ENCODE assay signal across 9 cellular contexts in the genomic region with DNA sequence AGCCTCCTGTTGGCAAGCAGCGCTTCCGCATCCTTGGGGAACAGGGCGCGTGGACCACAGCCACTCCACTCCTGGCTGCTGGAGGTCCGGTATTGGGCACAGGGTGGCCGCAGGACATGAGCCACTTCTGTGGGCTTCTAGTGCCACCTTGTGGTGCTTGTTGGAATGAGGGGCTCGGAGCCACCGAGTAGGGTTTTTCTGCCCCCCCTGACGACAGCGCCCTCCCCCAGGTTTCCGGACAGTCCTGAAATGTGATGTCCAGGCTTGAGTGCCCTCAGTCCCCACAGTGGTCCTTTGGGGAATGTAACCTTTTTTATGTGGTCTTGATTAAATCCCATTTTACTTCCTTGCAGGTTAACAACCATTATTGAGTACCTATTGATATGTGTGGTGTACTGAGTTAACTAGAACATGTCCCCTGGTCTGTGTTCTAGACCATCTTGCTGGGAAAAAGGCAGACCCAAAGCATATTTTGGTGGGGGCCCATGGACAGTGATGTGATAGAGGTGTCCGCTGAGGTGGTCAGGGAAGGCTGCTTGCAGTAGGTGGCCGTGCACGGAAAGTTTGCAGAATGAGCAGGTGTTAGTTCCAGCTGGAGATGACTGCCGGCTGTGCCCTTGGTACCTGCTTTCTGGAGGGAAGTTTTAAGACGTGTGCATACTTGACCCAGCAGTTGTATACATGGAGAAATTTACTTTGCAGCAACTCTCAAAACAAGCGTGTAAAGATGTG.
A peak's percentile ranks its signal among the peaks of the same experiment; 100 is the strongest.
DNase-seq lines count a peak whose midpoint lies in the region; ATAC-seq and TF ChIP-seq lines count a peak whose summit lies in the region.
"Had no signal": no experiment of that assay in that cellular context is flagged by ENCODE, and none has a peak within 500 bp of the region (broad histone marks: within the 10 kb centered on the region; RNA-seq: fewer than 3 reads in every experiment).

No MANE protein-coding gene starts in this region.

- ATAC-seq in stimulated activated memory B cell treated with anti-CD40 and anti-IgM and Interleukin-4, amounts not matched to agents 10 μg/mL and 1 μg/mL and 100 μg/mL, for 72 hours, result peak; percentile 39
- ATAC-seq in HG02678 (IDR thresholded peaks at IDR 0.05; ENCODE audit: unreplicated experiment), result no peak
- ATAC-seq in GM21360 (IDR thresholded peaks at IDR 0.05; ENCODE audit: unreplicated experiment), result no peak

- H3K27me3 Mint-ChIP-seq in stimulated activated memory B cell treated with anti-CD40 and anti-IgM and Interleukin-4, amounts not matched to agents 10 μg/mL and 1 μg/mL and 100 μg/mL, for 72 hours, result no peaks in the 10 kb centered on the region

- peaks cover 16 to 53% (median 42%) of the 10 kb centered on the region in 4 donors for H3K36me3 ChIP-seq in liver (ENCODE audit: control insufficient read depth in 4 of 4, insufficient read depth in 3 of 4, low read depth in 1 of 4, low read length in 3 of 4)

- TF ChIP-seq CTCF in WI38 (IDR thresholded peaks at IDR 0.05; ENCODE audit: low read depth, low read length) (peak; percentile 60), choroid plexus epithelial cell (conservative IDR thresholded peaks at IDR 0.05; ENCODE audit: low read depth, low read length) (peak; percentile 78), liver (IDR thresholded peaks at IDR 0.05; ENCODE audit: low read depth, low read length, missing input control) (peak; percentile 74)

- TF ChIP-seq RAD21 in liver (IDR thresholded peaks at IDR 0.05), result peak; percentile 88 to 94

- peaks cover 60% of the 10 kb centered on the region for H3K4me1 Mint-ChIP-seq in stimulated activated memory B cell treated with anti-CD40 and anti-IgM and Interleukin-4, amounts not matched to agents 10 μg/mL and 1 μg/mL and 100 μg/mL, for 72 hours

- H3K9me3 Mint-ChIP-seq in stimulated activated memory B cell treated with anti-CD40 and anti-IgM and Interleukin-4, amounts not matched to agents 10 μg/mL and 1 μg/mL and 100 μg/mL, for 72 hours, result no peaks in the 10 kb centered on the region
- H3K9me3 Mint-ChIP-seq: T-helper 1 cell treated with Interleukin-12 subunit alpha and Interleukin-12 subunit beta and Interleukin-4 antibody, amounts not matched to agents 30 μg/mL and 1 μg/mL, for 36 hours had no signal

- peaks cover 0 to 10% (median 4%) of the 10 kb centered on the region in 4 donors for H3K4me1 ChIP-seq in liver (ENCODE audit: control insufficient read depth in 4 of 4, insufficient read depth in 4 of 4, low read length in 3 of 4)

- no peak overlapping the region for H3K4me3 Mint-ChIP-seq in stimulated activated memory B cell treated with anti-CD40 and anti-IgM and Interleukin-4, amounts not matched to agents 10 μg/mL and 1 μg/mL and 100 μg/mL, for 72 hours
- H3K4me3 Mint-ChIP-seq: T-helper 1 cell treated with Interleukin-12 subunit alpha and Interleukin-12 subunit beta and Interleukin-4 antibody, amounts not matched to agents 30 μg/mL and 1 μg/mL, for 36 hours had no signal

- peak; percentile 79 for DNase-seq in DMS53 (lab: John Stamatoyannopoulos, UW)
- peak; percentile 95 for DNase-seq in HuH-7.5 (ENCODE audit: low spot score)
- peak; percentile 53 for DNase-seq in choroid plexus epithelial cell (ENCODE audit: low read depth)

- H3K36me3 Mint-ChIP-seq in stimulated activated memory B cell treated with anti-CD40 and anti-IgM and Interleukin-4, amounts not matched to agents 10 μg/mL and 1 μg/mL and 100 μg/mL, for 72 hours, result peaks cover 84% of the 10 kb centered on the region

- 61% methylated on average over 17 of the region's 17 CpGs for WGBS in liver

- H3K9ac ChIP-seq in liver (ENCODE audit: low read depth in 1 of 2, low read length in 2 of 2), result no peak overlapping the region

- H3K27me3 ChIP-seq in liver (ENCODE audit: control insufficient read depth in 4 of 4, insufficient read depth in 4 of 4, low read length in 3 of 4), result no peaks in the 10 kb centered on the region

- H3K27ac ChIP-seq in liver (ENCODE audit: low read depth in 1 of 2, low read length in 2 of 2), result no peak overlapping the region

- peak overlapping the region; percentile 54 for H3K27ac Mint-ChIP-seq in stimulated activated memory B cell treated with anti-CD40 and anti-IgM and Interleukin-4, amounts not matched to agents 10 μg/mL and 1 μg/mL and 100 μg/mL, for 72 hours
- H3K27ac Mint-ChIP-seq: T-helper 1 cell treated with Interleukin-12 subunit alpha and Interleukin-12 subunit beta and Interleukin-4 antibody, amounts not matched to agents 30 μg/mL and 1 μg/mL, for 36 hours had no signal

- no peaks in the 10 kb centered on the region for H3K9me3 ChIP-seq in liver (ENCODE audit: control insufficient read depth in 4 of 4, low read length in 3 of 4)

- H3K4me3 ChIP-seq in WI38 (ENCODE audit: low read depth, low read length), result no peak overlapping the region
- H3K4me3 ChIP-seq in choroid plexus epithelial cell (ENCODE audit: low read depth, low read length), result no peak overlapping the region
- H3K4me3 ChIP-seq in liver (ENCODE audit: low read depth in 1 of 3, low read length in 3 of 3), result no peak overlapping the region

TF ChIP-seq in liver, 16 proteins besides CTCF, POLR2A, EP300 and RAD21:
- peak; percentile 23 to 39 for TF ChIP-seq RXRA (IDR thresholded peaks at IDR 0.05)
- TF ChIP-seq, protein P1, sequence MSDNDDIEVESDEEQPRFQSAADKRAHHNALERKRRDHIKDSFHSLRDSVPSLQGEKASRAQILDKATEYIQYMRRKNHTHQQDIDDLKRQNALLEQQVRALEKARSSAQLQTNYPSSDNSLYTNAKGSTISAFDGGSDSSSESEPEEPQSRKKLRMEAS (IDR thresholded peaks at IDR 0.05), result no peak
